21 cellular contexts compared by ENCODE assay signal in genomic region chr3:45792516-45793172, GRCh38. TPM values are rescaled to one million over a fixed set of nuclear protein-coding genes. Genes with fewer than 3 reads are reported as not detected.
DNase-seq lines count a peak whose midpoint lies in the region; ATAC-seq and TF ChIP-seq lines count a peak whose summit lies in the region.
"Had no signal": no experiment of that assay in that cellular context is flagged by ENCODE, and none has a peak within 500 bp of the region (broad histone marks: within the 10 kb centered on the region; RNA-seq: fewer than 3 reads in every experiment).

No MANE protein-coding gene starts in this region.

- H3K27ac ChIP-seq in body of pancreas (peak overlapping the region in 3 of 4 donors; percentile 18 to 78 (median 72)), layer of hippocampus (ENCODE audit: low read depth, low read length) (peak overlapping the region; percentile 20), dorsolateral prefrontal cortex (no peak overlapping the region), testis (no peak overlapping the region)
- H3K27ac ChIP-seq: 22Rv1, A549 had no signal

- no peaks in the 10 kb centered on the region for H3K36me3 ChIP-seq in body of pancreas (replicated peaks in 1 of 2; ENCODE audit: insufficient read depth in 1 of 2, low read depth in 2 of 2)
- H3K36me3 ChIP-seq in testis (ENCODE audit: low read depth, missing control alignments), result no peaks in the 10 kb centered on the region

- peaks cover 3% of the 10 kb centered on the region for H3K9me3 Mint-ChIP-seq in activated CD8-positive, alpha-beta memory T cell treated with anti-CD3 and anti-CD28 coated beads, Interleukin-2, amount 10 ng/mL, durations not matched to agents 7 days and 5 days (ENCODE audit: low read depth)
- H3K9me3 Mint-ChIP-seq in type B pancreatic cell, result peaks cover 17% of the 10 kb centered on the region

- DNase-seq in activated CD8-positive, alpha-beta memory T cell treated with anti-CD3 and anti-CD28 coated beads, Interleukin-2, amount 10 ng/mL, durations not matched to agents 7 days and 5 days, result peak; percentile 11
- DNase-seq in activated CD8-positive, alpha-beta memory T cell treated with anti-CD3 and anti-CD28 coated beads, Interleukin-2, amount 50 U/mL, for 48 hours, result no peak
- no peak for DNase-seq in body of pancreas
- DNase-seq in type B pancreatic cell (ENCODE audit: extremely low spot score, unreplicated experiment), result peak; percentile 47
- no peak for DNase-seq in activated gamma-delta T cell (lab: John Stamatoyannopoulos, UW)
- no peak for DNase-seq in dorsolateral prefrontal cortex
- no peak for DNase-seq in testis
- DNase-seq: AML-193, Calu3, DMS 273 treated with DMSO at 0.1 percent for 48 hours, GF-D8, HCEC 1CT had no signal

- no peak overlapping the region for H3K27ac Mint-ChIP-seq in activated CD8-positive, alpha-beta memory T cell treated with anti-CD3 and anti-CD28 coated beads, Interleukin-2, amount 10 ng/mL, durations not matched to agents 7 days and 5 days
- no peak overlapping the region for H3K27ac Mint-ChIP-seq in type B pancreatic cell
- H3K27ac Mint-ChIP-seq: CD8-positive, alpha-beta T cell; GM23338; IgD-negative memory B cell had no signal

- H3K4me3 Mint-ChIP-seq in activated CD8-positive, alpha-beta memory T cell treated with anti-CD3 and anti-CD28 coated beads, Interleukin-2, amount 10 ng/mL, durations not matched to agents 7 days and 5 days, result no peak overlapping the region
- no peak overlapping the region for H3K4me3 Mint-ChIP-seq in type B pancreatic cell
- H3K4me3 Mint-ChIP-seq: CD8-positive, alpha-beta T cell; GM23338 had no signal

- CTCF ChIA-PET in activated CD8-positive, alpha-beta memory T cell treated with anti-CD3 and anti-CD28 coated beads, Interleukin-2, amount 10 ng/mL, durations not matched to agents 7 days and 5 days (lab: Charles Lee), result interaction anchor here (1.2 kb wide), 1 partner anchor 281 kb away, joined by 3 read pairs; no protein-coding TSS in a partner anchor

- H3K4me1 ChIP-seq in body of pancreas (peaks cover 41% of the 10 kb centered on the region), testis (no peaks in the 10 kb centered on the region)

- H3K27me3 ChIP-seq in body of pancreas, result peaks cover 0 to 9% of the 10 kb centered on the region in 2 donors
- H3K27me3 ChIP-seq in layer of hippocampus (ENCODE audit: control insufficient read depth, insufficient read depth, low read length), result peaks cover 11% of the 10 kb centered on the region
- peaks cover 0 to 26% (median 14%) of the 10 kb centered on the region in 45 donors for H3K27me3 ChIP-seq in dorsolateral prefrontal cortex
- H3K27me3 ChIP-seq in testis, result no peaks in the 10 kb centered on the region

- no peak for ATAC-seq in activated CD8-positive, alpha-beta memory T cell treated with anti-CD3 and anti-CD28 coated beads, Interleukin-2, amount 10 ng/mL, durations not matched to agents 7 days and 5 days
- no peak for ATAC-seq in body of pancreas
- ATAC-seq: A549; CD8-positive, alpha-beta T cell; GM23338; HepG2 had no signal

- TF ChIP-seq POLR2A in body of pancreas (IDR thresholded peaks at IDR 0.05), result no peak
- TF ChIP-seq POLR2A in testis (IDR thresholded peaks at IDR 0.05), result no peak

- no peaks in the 10 kb centered on the region for H3K36me3 Mint-ChIP-seq in activated CD8-positive, alpha-beta memory T cell treated with anti-CD3 and anti-CD28 coated beads, Interleukin-2, amount 10 ng/mL, durations not matched to agents 7 days and 5 days
- H3K36me3 Mint-ChIP-seq in type B pancreatic cell, result peaks cover 9% of the 10 kb centered on the region
- H3K36me3 Mint-ChIP-seq: CD8-positive, alpha-beta T cell; IgD-negative memory B cell had no signal

- H3K9me3 ChIP-seq in body of pancreas, result no peaks in the 10 kb centered on the region
- H3K9me3 ChIP-seq in testis, result no peaks in the 10 kb centered on the region

- H3K4me3 ChIP-seq in body of pancreas (no peak overlapping the region), dorsolateral prefrontal cortex (peak overlapping the region in 1 of 59 donors; percentile 68), testis (no peak overlapping the region)
- H3K4me3 ChIP-seq: A549, GM23338 had no signal

- TF ChIP-seq CTCF in body of pancreas (IDR thresholded peaks at IDR 0.05) (no peak), type B pancreatic cell (conservative IDR thresholded peaks at IDR 0.05) (no peak), dorsolateral prefrontal cortex (IDR thresholded peaks at IDR 0.05 in 54 of 56, conservative IDR thresholded peaks at IDR 0.05 in 2 of 56; ENCODE audit: low read depth in 1 of 56, partially characterized antibody in 56 of 56) (no peak), testis (IDR thresholded peaks at IDR 0.05) (no peak)

- 60 to 74% methylated on average over 2 to 7 of the region's 7 CpGs for WGBS in body of pancreas, 2 donors
- WGBS in testis, 2 donors, result 90 to 91% methylated on average over 7 of the region's 7 CpGs

- H3K4me1 Mint-ChIP-seq in activated CD8-positive, alpha-beta memory T cell treated with anti-CD3 and anti-CD28 coated beads, Interleukin-2, amount 10 ng/mL, durations not matched to agents 7 days and 5 days, result peaks cover 7% of the 10 kb centered on the region
- peaks cover 21% of the 10 kb centered on the region for H3K4me1 Mint-ChIP-seq in type B pancreatic cell (ENCODE audit: unreplicated experiment)

- peaks cover 68% of the 10 kb centered on the region for H3K27me3 Mint-ChIP-seq in activated CD8-positive, alpha-beta memory T cell treated with anti-CD3 and anti-CD28 coated beads, Interleukin-2, amount 10 ng/mL, durations not matched to agents 7 days and 5 days
- peaks cover 65% of the 10 kb centered on the region for H3K27me3 Mint-ChIP-seq in type B pancreatic cell

- intact Hi-C loops in body of pancreas (cut with DNase I) (no loop called here), dorsolateral prefrontal cortex (cut with DNase I) (no loop called here), testis (cut with DNase I; ENCODE audit: low total_unique reads) (no loop called here)

RNA-seq across cellular contexts. Expression of gene SLC6A20, which starts 3.7 kb away (rescaled TPM):
- under 1 TPM in 1 of 2 experiments, not detected in 1; 0.05 TPM for total RNA-seq in activated CD8-positive, alpha-beta memory T cell treated with anti-CD3 and anti-CD28 coated beads, Interleukin-2, amount 10 ng/mL, durations not matched to agents 7 days and 5 days
- total RNA-seq in body of pancreas (1 to 10 TPM; 4.7 to 5.3 TPM), type B pancreatic cell (ENCODE audit: low replicate concordance) (1.5 and 3.2 TPM in 2 replicates), dorsolateral prefrontal cortex (10 to 100 TPM in 9 of 120 experiments, 1 to 10 TPM in 106, under 1 TPM in 5; 0.69 to 43.7 (median 2.8) TPM), testis (1 to 10 TPM in 1 of 2 donors, under 1 TPM in 1; 0.87 to 2.3 TPM)
- 2.3 TPM for polyA plus RNA-seq in testis (ENCODE audit: insufficient read depth, low read depth, low replicate concordance)
- total RNA-seq: Daoy, HepG2 had no signal
- polyA plus RNA-seq: A549, BJ, HepG2 had no signal

RNA-seq across cellular contexts. Expression of gene LZTFL1, which starts 49.3 kb away (rescaled TPM):
- total RNA-seq in activated CD8-positive, alpha-beta memory T cell treated with anti-CD3 and anti-CD28 coated beads, Interleukin-2, amount 10 ng/mL, durations not matched to agents 7 days and 5 days, result 1 to 10 TPM; 6.1 to 9.3 TPM
- 10 to 100 TPM; 12.5 to 14.5 TPM for total RNA-seq in body of pancreas
- total RNA-seq in type B pancreatic cell (ENCODE audit: low replicate concordance), result 26.6 and 36.0 TPM in 2 replicates
- 10 to 100 TPM; 18.7 to 71.8 (median 48.5) TPM for total RNA-seq in dorsolateral prefrontal cortex
- total RNA-seq in testis, result 10 to 100 TPM; 55.6 to 66.4 TPM
- 156 TPM for polyA plus RNA-seq in testis (ENCODE audit: insufficient read depth, low read depth, low replicate concordance)

Comparison
In these comparisons a context has a peak if more than half of its experiments do, and no peak if none do; other contexts are left out.
1. DNase-seq: peak in activated CD8-positive, alpha-beta memory T cell treated with anti-CD3 and anti-CD28 coated beads, Interleukin-2, amount 10 ng/mL, durations not matched to agents 7 days and 5 days (single experiment) and type B pancreatic cell (single experiment); none in activated CD8-positive, alpha-beta memory T cell treated with anti-CD3 and anti-CD28 coated beads, Interleukin-2, amount 50 U/mL, for 48 hours (single experiment), body of pancreas (0 of 4), activated gamma-delta T cell (single experiment), dorsolateral prefrontal cortex (0 of 10) and testis (single experiment).
2. H3K27ac ChIP-seq: peak in body of pancreas (3 of 4) and layer of hippocampus (single experiment); none in dorsolateral prefrontal cortex (0 of 59) and testis (0 of 2).